In genomic region chr19:1847348-1847683, GRCh38 we compare ENCODE assay signal across 7 cellular contexts. TPM values are rescaled to one million over a fixed set of nuclear protein-coding genes. Genes with fewer than 3 reads are reported as not detected.
DNase-seq lines count a peak whose midpoint lies in the region; ATAC-seq and TF ChIP-seq lines count a peak whose summit lies in the region.

No MANE protein-coding gene starts in this region.

- H3K4me1 Mint-ChIP-seq in activated CD8-positive, alpha-beta T cell treated with anti-CD3 and anti-CD28 coated beads, Interleukin-2, amount 10 ng/mL, durations not matched to agents 7 days and 5 days (ENCODE audit: low read depth): peaks cover 45% of the 10 kb centered on the region
- peaks cover 68% of the 10 kb centered on the region for H3K4me1 Mint-ChIP-seq in stimulated activated memory B cell treated with anti-CD40 and anti-IgM and Interleukin-4, amounts not matched to agents 10 μg/mL and 1 μg/mL and 100 μg/mL, for 72 hours

- H3K27ac Mint-ChIP-seq in activated CD8-positive, alpha-beta T cell treated with anti-CD3 and anti-CD28 coated beads, Interleukin-2, amount 10 ng/mL, durations not matched to agents 7 days and 5 days: peak overlapping the region; percentile 96
- peak overlapping the region; percentile 93 for H3K27ac Mint-ChIP-seq in stimulated activated memory B cell treated with anti-CD40 and anti-IgM and Interleukin-4, amounts not matched to agents 10 μg/mL and 1 μg/mL and 100 μg/mL, for 72 hours

- no peaks in the 10 kb centered on the region for H3K27me3 ChIP-seq in iPS-15b (ENCODE audit: control insufficient read depth, insufficient read depth, low read length)

- H3K4me3 ChIP-seq in HEK293 (ENCODE audit: low read depth, low read length): peak overlapping the region; percentile 96
- peak overlapping the region; percentile 91 for H3K4me3 ChIP-seq in iPS-15b (ENCODE audit: low read depth, low read length)

- H3K9me3 Mint-ChIP-seq in activated CD8-positive, alpha-beta T cell treated with anti-CD3 and anti-CD28 coated beads, Interleukin-2, amount 10 ng/mL, durations not matched to agents 7 days and 5 days (ENCODE audit: insufficient read depth): no peaks in the 10 kb centered on the region
- no peaks in the 10 kb centered on the region for H3K9me3 Mint-ChIP-seq in stimulated activated memory B cell treated with anti-CD40 and anti-IgM and Interleukin-4, amounts not matched to agents 10 μg/mL and 1 μg/mL and 100 μg/mL, for 72 hours

- peak overlapping the region; percentile 100; the same call in 1 of the 2 replicates for H3K27ac ChIP-seq in HEK293 (ENCODE audit: extremely low read depth, low read depth, low read length)

- DNase-seq in activated CD8-positive, alpha-beta T cell treated with anti-CD3 and anti-CD28 coated beads, Interleukin-2, amount 10 ng/mL, durations not matched to agents 7 days and 5 days: no peak
- no peak for DNase-seq in NCI-H1092 (lab: John Stamatoyannopoulos, UW)
- no peak for DNase-seq in amniotic stem cell (lab: John Stamatoyannopoulos, UW)

- H3K4me1 ChIP-seq in HEK293 (ENCODE audit: control insufficient read depth, insufficient read depth, low read length) (peaks cover 2% of the 10 kb centered on the region; the same call in 1 of the 2 replicates), iPS-15b (ENCODE audit: control insufficient read depth, insufficient read depth, low read length) (no peaks in the 10 kb centered on the region)

- peaks cover 0 to 23% of the 10 kb centered on the region in 2 experiments; a peak in 1 of 3 replicates for H3K36me3 ChIP-seq in HEK293 (ENCODE audit: control insufficient read depth in 2 of 2, insufficient read depth in 1 of 2, low read length in 2 of 2)
- H3K36me3 ChIP-seq in iPS-15b (ENCODE audit: control insufficient read depth, insufficient read depth, low read length): no peaks in the 10 kb centered on the region

- H3K9me3 ChIP-seq in HEK293 (ENCODE audit: control insufficient read depth, insufficient read depth, low read depth, low read length) (no peaks in the 10 kb centered on the region), iPS-15b (ENCODE audit: control insufficient read depth, insufficient read depth, low read length) (no peaks in the 10 kb centered on the region)

- peak overlapping the region; percentile 98 for H3K9ac ChIP-seq in iPS-15b (ENCODE audit: low read depth, low read length)

- H3K36me3 Mint-ChIP-seq in activated CD8-positive, alpha-beta T cell treated with anti-CD3 and anti-CD28 coated beads, Interleukin-2, amount 10 ng/mL, durations not matched to agents 7 days and 5 days (ENCODE audit: low read depth): peaks cover 13% of the 10 kb centered on the region
- peaks cover 17% of the 10 kb centered on the region for H3K36me3 Mint-ChIP-seq in stimulated activated memory B cell treated with anti-CD40 and anti-IgM and Interleukin-4, amounts not matched to agents 10 μg/mL and 1 μg/mL and 100 μg/mL, for 72 hours

- H3K27me3 Mint-ChIP-seq in activated CD8-positive, alpha-beta T cell treated with anti-CD3 and anti-CD28 coated beads, Interleukin-2, amount 10 ng/mL, durations not matched to agents 7 days and 5 days (ENCODE audit: low read depth): no peaks in the 10 kb centered on the region
- H3K27me3 Mint-ChIP-seq in stimulated activated memory B cell treated with anti-CD40 and anti-IgM and Interleukin-4, amounts not matched to agents 10 μg/mL and 1 μg/mL and 100 μg/mL, for 72 hours: no peaks in the 10 kb centered on the region

- no peak for ATAC-seq in activated CD8-positive, alpha-beta T cell treated with anti-CD3 and anti-CD28 coated beads, Interleukin-2, amount 10 ng/mL, durations not matched to agents 7 days and 5 days
- no peak for ATAC-seq in stimulated activated memory B cell treated with anti-CD40 and anti-IgM and Interleukin-4, amounts not matched to agents 10 μg/mL and 1 μg/mL and 100 μg/mL, for 72 hours
- no peak for ATAC-seq in HG03095 (IDR thresholded peaks at IDR 0.05; ENCODE audit: unreplicated experiment)

- POLR2A ChIA-PET in HEK293 (lab: Yijun Ruan, JAX): interaction anchor here (1.2 kb wide), 1 partner anchor 9 kb away, joined by 5 read pairs; no protein-coding TSS in a partner anchor
- POLR2A ChIA-PET in activated CD8-positive, alpha-beta T cell treated with anti-CD3 and anti-CD28 coated beads, Interleukin-2, amount 10 ng/mL, durations not matched to agents 7 days and 5 days (lab: Charles Lee): interaction anchor here (0.7 to 1.3 kb wide), 2 partner anchors 9 to 244 kb away, joined by 3 read pairs; no protein-coding TSS in a partner anchor

- CTCF ChIA-PET in HEK293 (lab: Yijun Ruan, JAX): interaction anchor here (0.7 to 3.1 kb wide), 4 partner anchors 9 to 204 kb away, joined by 3 to 32 read pairs (median 6); no protein-coding TSS in a partner anchor
- CTCF ChIA-PET in activated CD8-positive, alpha-beta T cell treated with anti-CD3 and anti-CD28 coated beads, Interleukin-2, amount 10 ng/mL, durations not matched to agents 7 days and 5 days (lab: Charles Lee): interaction anchor here (1.8 to 2.0 kb wide), 2 partner anchors 10 to 21 kb away, joined by 10 to 12 read pairs; no protein-coding TSS in a partner anchor

- no peak for TF ChIP-seq CTCF in HEK293 (tag by site-specific recombination; IDR thresholded peaks at IDR 0.05)

- H3K4me3 Mint-ChIP-seq in activated CD8-positive, alpha-beta T cell treated with anti-CD3 and anti-CD28 coated beads, Interleukin-2, amount 10 ng/mL, durations not matched to agents 7 days and 5 days: peak overlapping the region; percentile 91
- peak overlapping the region; percentile 93 for H3K4me3 Mint-ChIP-seq in stimulated activated memory B cell treated with anti-CD40 and anti-IgM and Interleukin-4, amounts not matched to agents 10 μg/mL and 1 μg/mL and 100 μg/mL, for 72 hours

TF ChIP-seq in HEK293, 187 proteins besides CTCF, POLR2A, EP300 and RAD21 (continues in another document):
- TF ChIP-seq REST (tag by site-specific recombination; IDR thresholded peaks at IDR 0.05) (no peak), ZBTB10 (tag by site-specific recombination; IDR thresholded peaks at IDR 0.05) (no peak), YY1 (tag by site-specific recombination; IDR thresholded peaks at IDR 0.05) (no peak), BCL11B (tag by site-specific recombination; IDR thresholded peaks at IDR 0.05; ENCODE audit: low read depth) (no peak), KLF9 (tag by site-specific recombination; IDR thresholded peaks at IDR 0.05; ENCODE audit: low read depth) (no peak), ZFP37 (tag by site-specific recombination; IDR thresholded peaks at IDR 0.05) (no peak), ZSCAN23 (tag by site-specific recombination; IDR thresholded peaks at IDR 0.05) (no peak), ZNF473 (tag by site-specific recombination; IDR thresholded peaks at IDR 0.05) (no peak)

RNA-seq across cellular contexts. Expression of gene REXO1, which starts 1.0 kb away (rescaled TPM):
- total RNA-seq in activated CD8-positive, alpha-beta T cell treated with anti-CD3 and anti-CD28 coated beads, Interleukin-2, amount 10 ng/mL, durations not matched to agents 7 days and 5 days: 10 to 100 TPM; 47.9 to 52.9 TPM

RNA-seq across cellular contexts. Expression of gene KLF16, which starts 16.1 kb away (rescaled TPM):
- total RNA-seq in activated CD8-positive, alpha-beta T cell treated with anti-CD3 and anti-CD28 coated beads, Interleukin-2, amount 10 ng/mL, durations not matched to agents 7 days and 5 days: 10 to 100 TPM; 26.5 to 29.8 TPM

RNA-seq across cellular contexts. Expression of gene ATP8B3, which starts 35.2 kb away (rescaled TPM):
- 10 to 100 TPM; 20.2 to 27.8 TPM for total RNA-seq in activated CD8-positive, alpha-beta T cell treated with anti-CD3 and anti-CD28 coated beads, Interleukin-2, amount 10 ng/mL, durations not matched to agents 7 days and 5 days

RNA-seq across cellular contexts. Expression of gene ABHD17A, which starts 38.0 kb away (rescaled TPM):
- 100 to 1,000 TPM; 181 to 196 TPM for total RNA-seq in activated CD8-positive, alpha-beta T cell treated with anti-CD3 and anti-CD28 coated beads, Interleukin-2, amount 10 ng/mL, durations not matched to agents 7 days and 5 days

RNA-seq across cellular contexts. Expression of gene ADAT3, which starts 57.9 kb away (rescaled TPM):
- total RNA-seq in activated CD8-positive, alpha-beta T cell treated with anti-CD3 and anti-CD28 coated beads, Interleukin-2, amount 10 ng/mL, durations not matched to agents 7 days and 5 days: 10 to 100 TPM in 1 of 2 experiments, 1 to 10 TPM in 1; 9.9 to 11.0 TPM
